ENCODE assay signal across 7 cellular contexts in genomic region chr14:104393898-104394605, GRCh38.
DNase-seq lines count a peak whose midpoint lies in the region; ATAC-seq and TF ChIP-seq lines count a peak whose summit lies in the region.

No MANE protein-coding gene starts in this region.

- H3K4me1 ChIP-seq in subcutaneous abdominal adipose tissue (ENCODE audit: control insufficient read depth in 5 of 5, insufficient read depth in 5 of 5, low read length in 5 of 5) (peaks cover 0 to 55% (median 26%) of the 10 kb centered on the region in 5 donors), HAP-1 (no peaks in the 10 kb centered on the region)

- intact Hi-C loops in lower leg skin (cut with DNase I; ENCODE audit: low total_unique reads) = no loop called here

- TF ChIP-seq CTCF in lower leg skin (IDR thresholded peaks at IDR 0.05) = no peak

- no peak overlapping the region for H3K9ac ChIP-seq in subcutaneous abdominal adipose tissue (ENCODE audit: low read length in 5 of 5)

- in situ Hi-C loops in HAP-1 (cut with MboI; ENCODE audit: low sequenced_read_pairs) = no loop called here

- H3K36me3 ChIP-seq in subcutaneous abdominal adipose tissue (ENCODE audit: control insufficient read depth in 5 of 5, insufficient read depth in 5 of 5, low read length in 5 of 5) = no peaks in the 10 kb centered on the region
- H3K36me3 ChIP-seq in HAP-1 (replicated peaks) = no peaks in the 10 kb centered on the region

- no peak overlapping the region for H3K4me3 ChIP-seq in lower leg skin (ENCODE audit: low read depth, poor library complexity, severe bottlenecking)
- no peak overlapping the region for H3K4me3 ChIP-seq in subcutaneous abdominal adipose tissue (ENCODE audit: low read depth in 1 of 5, low read length in 5 of 5)
- no peak overlapping the region for H3K4me3 ChIP-seq in HAP-1

- DNase-seq in NCI-H69 (lab: John Stamatoyannopoulos, UW) (peak; percentile 41), lower leg skin (ENCODE audit: low spot score in 2 of 2) (peak; percentile 38 to 92), HAP-1 (ENCODE audit: low spot score in 2 of 2) (no peak), iPS-NIHi11 (ENCODE audit: low spot score) (no peak)
- peak; percentile 64 to 68 for DNase-seq in activated T-cell treated with anti-CD3 and anti-CD28 coated beads, Interleukin-2, amount 50 U/mL, for 48 hours

- H3K9me3 ChIP-seq in subcutaneous abdominal adipose tissue (ENCODE audit: control insufficient read depth in 5 of 5, low read length in 5 of 5) = peaks cover 6 to 32% (median 22%) of the 10 kb centered on the region in 5 donors
- H3K9me3 ChIP-seq in HAP-1 = no peaks in the 10 kb centered on the region; the same call in 1 of the 2 replicates

- peak overlapping the region; percentile 67 for H3K27ac ChIP-seq in subcutaneous abdominal adipose tissue (ENCODE audit: low read depth, low read length)

- no peak for ATAC-seq in GM18498 (IDR thresholded peaks at IDR 0.05; ENCODE audit: unreplicated experiment)

- 53 to 58% methylated on average over 8 to 13 of the region's 15 CpGs for WGBS in lower leg skin, 2 donors

- H3K27me3 ChIP-seq in subcutaneous abdominal adipose tissue (ENCODE audit: control insufficient read depth in 5 of 5, insufficient read depth in 4 of 5, low read length in 5 of 5) (peaks cover 4 to 24% (median 14%) of the 10 kb centered on the region in 5 donors), HAP-1 (ENCODE audit: low read depth) (peaks cover 7% of the 10 kb centered on the region)

- no peak for TF ChIP-seq POLR2A in lower leg skin (IDR thresholded peaks at IDR 0.05)

Comparison
In these comparisons a context has a peak if more than half of its experiments do, and no peak if none do; other contexts are left out.
1. DNase-seq: peak in NCI-H69 (single experiment), activated T-cell treated with anti-CD3 and anti-CD28 coated beads, Interleukin-2, amount 50 U/mL, for 48 hours (2 of 2) and lower leg skin (2 of 2); none in HAP-1 (0 of 2) and iPS-NIHi11 (single experiment).